Comparison of ENCODE assay signal across 29 cellular contexts in the genomic region with DNA sequence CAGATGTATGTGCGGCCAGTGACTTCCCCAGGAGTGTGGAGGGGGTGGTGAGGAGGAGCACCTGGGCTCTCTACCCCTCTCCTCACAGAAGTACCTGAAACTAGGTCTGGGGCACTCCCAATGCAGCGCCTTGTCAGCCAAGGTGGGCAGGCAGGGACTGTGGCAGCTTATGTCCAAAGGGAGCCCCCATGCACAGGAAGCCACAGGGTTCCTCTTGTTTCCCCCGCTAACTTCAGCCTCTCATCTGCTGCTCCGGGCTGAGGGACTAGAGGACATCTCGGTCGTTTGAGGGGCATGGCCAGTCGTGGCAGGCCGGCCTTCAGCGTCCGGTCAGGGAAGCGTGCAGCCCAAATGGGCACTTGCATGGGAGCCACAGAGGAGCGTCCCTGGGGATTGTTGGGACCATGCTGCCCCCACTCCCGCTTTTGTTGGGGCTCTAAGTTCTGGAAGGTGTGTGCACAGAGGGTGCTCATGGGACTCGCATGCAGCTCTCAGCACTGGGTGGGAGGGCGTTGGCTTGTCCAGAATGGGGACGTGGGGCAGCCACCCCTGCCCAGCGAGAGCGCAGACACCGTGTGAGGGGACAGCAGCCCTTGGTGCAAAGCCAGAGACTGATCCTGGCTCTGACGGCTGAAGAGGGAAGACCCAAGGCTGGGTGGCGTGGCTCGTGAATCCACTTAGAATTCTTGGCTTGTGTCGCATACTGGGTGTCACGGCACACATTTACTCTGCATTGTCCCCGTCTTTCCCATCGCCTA. TPM values are rescaled to one million over a fixed set of nuclear protein-coding genes. Genes with fewer than 3 reads are reported as not detected.
DNase-seq lines count a peak whose midpoint lies in the region; ATAC-seq, FAIRE-seq and TF ChIP-seq lines count a peak whose summit lies in the region.
"Had no signal": no experiment of that assay in that cellular context is flagged by ENCODE, and none has a peak within 500 bp of the region (broad histone marks: within the 10 kb centered on the region; RNA-seq: fewer than 3 reads in every experiment).

No MANE protein-coding gene starts in this region.

- H3K18ac ChIP-seq in mesendoderm (ENCODE audit: low read length), result no peak overlapping the region

- no peaks in the 10 kb centered on the region for H3K9me3 ChIP-seq in neural cell (ENCODE audit: low read length)
- H3K9me3 ChIP-seq: esophagus squamous epithelium, thyroid gland had no signal

- H3K27me3 Mint-ChIP-seq in GM23338 (ENCODE audit: insufficient read depth, low read depth, poor library complexity), result peaks cover 20% of the 10 kb centered on the region
- peaks cover 58% of the 10 kb centered on the region for H3K27me3 Mint-ChIP-seq in activated naive CD4-positive, alpha-beta T cell treated with anti-CD3 and anti-CD28 coated beads, Interleukin-2, amount 10 ng/mL, durations not matched to agents 7 days and 5 days
- H3K27me3 Mint-ChIP-seq: activated B cell treated with CpG ODN at 0.5 μM for 24 hours had no signal

- H4K20me1 ChIP-seq in GM23338 (replicated peaks; ENCODE audit: insufficient read depth) (no peaks in the 10 kb centered on the region), neural cell (ENCODE audit: insufficient read depth) (no peaks in the 10 kb centered on the region)

- no peak overlapping the region for H2AK5ac ChIP-seq in mesendoderm (ENCODE audit: low read length)

- H3K36me3 Mint-ChIP-seq in GM23338 (ENCODE audit: low read depth), result peaks cover 27% of the 10 kb centered on the region
- H3K36me3 Mint-ChIP-seq in activated naive CD4-positive, alpha-beta T cell treated with anti-CD3 and anti-CD28 coated beads, Interleukin-2, amount 10 ng/mL, durations not matched to agents 7 days and 5 days, result peaks cover 9% of the 10 kb centered on the region

- H2AFZ ChIP-seq in GM23338, result no peak overlapping the region
- H2AFZ ChIP-seq in neural cell (ENCODE audit: low read depth, low read length), result no peak overlapping the region

- H3K27me3 ChIP-seq in GM23338 (ENCODE audit: insufficient read depth), result no peaks in the 10 kb centered on the region
- H3K27me3 ChIP-seq in neural cell (ENCODE audit: insufficient read depth, low read depth, low read length), result no peaks in the 10 kb centered on the region
- no peaks in the 10 kb centered on the region for H3K27me3 ChIP-seq in mesendoderm (ENCODE audit: insufficient read depth, low read length, poor library complexity)
- H3K27me3 ChIP-seq: thyroid gland had no signal

- H3K56ac ChIP-seq in mesendoderm (ENCODE audit: low read length), result no peak overlapping the region

- H3F3A ChIP-seq in GM23338 (replicated peaks; ENCODE audit: low read depth), result peaks cover 4% of the 10 kb centered on the region; the same call in 1 of the 2 replicates
- no peaks in the 10 kb centered on the region for H3F3A ChIP-seq in neural cell (ENCODE audit: insufficient read depth, low read length, poor library complexity, severe bottlenecking)

- no peak for TF ChIP-seq CTCF in GM23338 (conservative IDR thresholded peaks at IDR 0.05; ENCODE audit: low read depth in 2 of 2)
- TF ChIP-seq CTCF in neural cell (IDR thresholded peaks at IDR 0.05; ENCODE audit: poor library complexity, severe bottlenecking), result no peak

- FAIRE-seq in GM12892 (lab: Jason Lieb, UNC), result no peak
- FAIRE-seq: frontal cortex, GM12878 had no signal

- H3K9ac ChIP-seq in neural cell (ENCODE audit: low read length) (no peak overlapping the region), mesendoderm (ENCODE audit: low read length) (no peak overlapping the region)
- H3K9ac ChIP-seq: BLaER1 treated with 17β-estradiol and CSF1 and Interleukin-3, amounts not matched to agents 10 nM and 100 nM had no signal

- no peak overlapping the region for H4K5ac ChIP-seq in mesendoderm (ENCODE audit: low read length)

- no peak for DNase-seq in GM23338 (ENCODE audit: low spot score)
- DNase-seq in Right ventricle myocardium superior, result no peak
- DNase-seq in mesendoderm, result no peak
- DNase-seq in GM12892 (ENCODE audit: insufficient read length), result no peak
- no peak for DNase-seq in activated naive CD4-positive, alpha-beta T cell treated with anti-CD3 and anti-CD28 coated beads, Interleukin-2, amount 10 ng/mL, durations not matched to agents 7 days and 5 days
- no peak for DNase-seq in stimulated activated CD4-positive, alpha-beta T cell treated with anti-CD3 and anti-CD28 coated beads, Interleukin-12 subunit alpha, Interleukin-12 subunit beta, amount 100 ng/mL, for 4 hours
- DNase-seq: ACHN; activated B cell treated with CpG ODN at 0.5 μM for 24 hours; activated CD4-positive, alpha-beta T cell treated with anti-CD3 and anti-CD28 coated beads, Interleukin-2, amount 50 U/mL, for 4 hours; activated naive CD8-positive, alpha-beta T cell treated with anti-CD3 and anti-CD28 coated beads, Interleukin-2, amount 10 ng/mL, durations not matched to agents 7 days and 5 days; effector memory CD4-positive, alpha-beta T cell; esophagus squamous epithelium; NCI-H1105 treated with DMSO at 0.1 percent for 48 hours; NCI-H2081 treated with DMSO at 0.1 percent for 48 hours; NCI-H345; NCI-H774; spleen; stimulated activated CD4-positive, alpha-beta T cell treated with anti-CD3 and anti-CD28 coated beads, Interleukin-4, amount 100 ng/mL, for 1 hour; stimulated activated naive CD4-positive, alpha-beta T cell treated with Interleukin-2 at 50 U/mL for 16 hours; T1000; thyroid gland had no signal

- H3K9me2 ChIP-seq in GM23338 (ENCODE audit: insufficient read depth) (no peaks in the 10 kb centered on the region), neural cell (ENCODE audit: insufficient read depth, low read length) (no peaks in the 10 kb centered on the region)

- no peak for TF ChIP-seq EP300 in neural cell (conservative IDR thresholded peaks at IDR 0.05; ENCODE audit: poor library complexity, severe bottlenecking)

- H3K27ac Mint-ChIP-seq in GM23338, result peak overlapping the region; percentile 70; the same call in 1 of the 2 replicates
- H3K27ac Mint-ChIP-seq in activated naive CD4-positive, alpha-beta T cell treated with anti-CD3 and anti-CD28 coated beads, Interleukin-2, amount 10 ng/mL, durations not matched to agents 7 days and 5 days, result no peak overlapping the region
- H3K27ac Mint-ChIP-seq: activated B cell treated with CpG ODN at 0.5 μM for 24 hours; activated naive CD8-positive, alpha-beta T cell treated with anti-CD3 and anti-CD28 coated beads, Interleukin-2, amount 10 ng/mL, durations not matched to agents 7 days and 5 days; IgD-negative memory B cell had no signal

- H3K9me3 Mint-ChIP-seq in GM23338, result peaks cover 4% of the 10 kb centered on the region; the same call in 1 of the 3 replicates
- H3K9me3 Mint-ChIP-seq in activated naive CD4-positive, alpha-beta T cell treated with anti-CD3 and anti-CD28 coated beads, Interleukin-2, amount 10 ng/mL, durations not matched to agents 7 days and 5 days, result no peaks in the 10 kb centered on the region
- H3K9me3 Mint-ChIP-seq: activated naive CD8-positive, alpha-beta T cell treated with anti-CD3 and anti-CD28 coated beads, Interleukin-2, amount 10 ng/mL, durations not matched to agents 7 days and 5 days had no signal

- CTCF ChIA-PET in activated naive CD4-positive, alpha-beta T cell treated with anti-CD3 and anti-CD28 coated beads, Interleukin-2, amount 10 ng/mL, durations not matched to agents 7 days and 5 days (lab: Charles Lee), result interaction anchor here (0.7 to 3.6 kb wide), 4 partner anchors 10 to 32 kb away, joined by 3 to 18 read pairs (median 13); no protein-coding TSS in a partner anchor

- H3K23ac ChIP-seq in mesendoderm (ENCODE audit: low read length), result no peak overlapping the region

- H3K4me3 Mint-ChIP-seq in GM23338, result no peak overlapping the region
- H3K4me3 Mint-ChIP-seq in activated naive CD4-positive, alpha-beta T cell treated with anti-CD3 and anti-CD28 coated beads, Interleukin-2, amount 10 ng/mL, durations not matched to agents 7 days and 5 days, result no peak overlapping the region
- H3K4me3 Mint-ChIP-seq: activated B cell treated with CpG ODN at 0.5 μM for 24 hours; activated naive CD8-positive, alpha-beta T cell treated with anti-CD3 and anti-CD28 coated beads, Interleukin-2, amount 10 ng/mL, durations not matched to agents 7 days and 5 days had no signal

- H3K4me2 ChIP-seq in GM23338 (no peak overlapping the region), neural cell (ENCODE audit: low read length) (no peak overlapping the region), mesendoderm (ENCODE audit: low read length) (no peak overlapping the region)
- H3K4me2 ChIP-seq: BLaER1 treated with 17β-estradiol and CSF1 and Interleukin-3, amounts not matched to agents 10 nM and 100 nM had no signal

- H3K79me2 ChIP-seq in GM23338 (replicated peaks; ENCODE audit: insufficient read depth) (no peaks in the 10 kb centered on the region), neural cell (replicated peaks; ENCODE audit: insufficient read depth, low read length) (no peaks in the 10 kb centered on the region), mesendoderm (ENCODE audit: control insufficient read depth, insufficient read depth, low read length) (no peaks in the 10 kb centered on the region)

- peaks cover 7% of the 10 kb centered on the region; the same call in 1 of the 2 replicates for H3K4me1 ChIP-seq in GM23338 (ENCODE audit: insufficient read depth)
- H3K4me1 ChIP-seq in mesendoderm (ENCODE audit: control insufficient read depth, low read depth, low read length), result no peaks in the 10 kb centered on the region

- no peak overlapping the region for H2BK15ac ChIP-seq in mesendoderm (replicated peaks; ENCODE audit: low read depth)

- no peak overlapping the region for H4K8ac ChIP-seq in mesendoderm (ENCODE audit: low read depth, low read length)

- H3K4me3 ChIP-seq in GM23338, result no peak overlapping the region
- H3K4me3 ChIP-seq in neural cell (ENCODE audit: low read length), result no peak overlapping the region
- no peak overlapping the region for H3K4me3 ChIP-seq in mesendoderm (ENCODE audit: low read length)
- H3K4me3 ChIP-seq: BLaER1 treated with 17β-estradiol and CSF1 and Interleukin-3, amounts not matched to agents 10 nM and 100 nM; esophagus squamous epithelium; GM12878; lung; spleen; thyroid gland had no signal

- WGBS in mesendoderm (ENCODE audit: extremely low coverage, insufficient coverage, low lambda C conversion rate), result no CpG with 5 or more reads among the region's 26 CpGs

- ATAC-seq in GM23338, result no peak
- peak; percentile 43 for ATAC-seq in Right ventricle myocardium superior (ENCODE audit: poor library complexity)
- ATAC-seq: GM12878 had no signal

- H2BK120ac ChIP-seq in mesendoderm (ENCODE audit: low read depth, low read length), result no peak overlapping the region

- no peak overlapping the region for H3K27ac ChIP-seq in GM23338 (ENCODE audit: low read depth)
- H3K27ac ChIP-seq in angular gyrus (ENCODE audit: low read depth, low read length), result peak overlapping the region; percentile 10
- H3K27ac ChIP-seq in neural cell (ENCODE audit: low read length), result no peak overlapping the region
- H3K27ac ChIP-seq in mesendoderm (ENCODE audit: low read depth, low read length), result no peak overlapping the region
- H3K27ac ChIP-seq: BLaER1 treated with 17β-estradiol and CSF1 and Interleukin-3, amounts not matched to agents 10 nM and 100 nM; esophagus squamous epithelium; spleen; thyroid gland had no signal

- peaks cover 25% of the 10 kb centered on the region for H3K4me1 Mint-ChIP-seq in GM23338
- no peaks in the 10 kb centered on the region for H3K4me1 Mint-ChIP-seq in activated naive CD4-positive, alpha-beta T cell treated with anti-CD3 and anti-CD28 coated beads, Interleukin-2, amount 10 ng/mL, durations not matched to agents 7 days and 5 days
- H3K4me1 Mint-ChIP-seq: activated B cell treated with CpG ODN at 0.5 μM for 24 hours had no signal

- no peaks in the 10 kb centered on the region for H3K79me1 ChIP-seq in mesendoderm (ENCODE audit: low read length)

- intact Hi-C loops in Right ventricle myocardium superior (cut with DNase I), result no loop called here

- TF ChIP-seq RAD21 in neural cell (conservative IDR thresholded peaks at IDR 0.05), result no peak

- H2BK5ac ChIP-seq in mesendoderm (ENCODE audit: low read length), result no peak overlapping the region

- H3K4ac ChIP-seq in mesendoderm (ENCODE audit: low read depth, low read length), result no peak overlapping the region

- no peak; the same call in 1 of the 2 replicates for TF ChIP-seq POLR2A in GM12892 (IDR thresholded peaks at IDR 0.05; ENCODE audit: low read depth, low read length)

- H3K36me3 ChIP-seq in GM23338 (ENCODE audit: insufficient read depth) (no peaks in the 10 kb centered on the region), neural cell (ENCODE audit: insufficient read depth, low read length) (peaks cover 12% of the 10 kb centered on the region), mesendoderm (ENCODE audit: control insufficient read depth, insufficient read depth, low read length) (peaks cover 5% of the 10 kb centered on the region)

RNA-seq across cellular contexts. Expression of a gene that starts 16.6 kb away (rescaled TPM):
- total RNA-seq in GM23338 (2014; rRNA removed; shearing (Covaris generic)), result 5.0 and 5.6 TPM in 2 replicates
- polyA plus RNA-seq in GM23338 (2016; fragmentation: Nextera tagmentation; extraction: Ambion mirVana) (9.7 and 9.8 TPM in 2 replicates), neural cell (0.38 TPM in 1 of 2 replicates, not detected in the other)
- not detected for total RNA-seq in Right ventricle myocardium superior
- polyA minus RNA-seq in neural cell, result not detected in 2 replicates
- 2.4 TPM for polyA plus RNA-seq in mesendoderm (2013, experiment 1 of 2)
- polyA plus RNA-seq in mesendoderm (2013, experiment 2 of 2), result 2.5 TPM
- not detected for polyA plus RNA-seq in GM12892 (2012; ENCODE audit: missing spikeins)
- total RNA-seq: Daoy had no signal

RNA-seq across cellular contexts. Expression of a gene that starts 45.4 kb away (rescaled TPM):
- 53.0 and 60.4 TPM in 2 replicates for total RNA-seq in GM23338 (2014; rRNA removed; shearing (Covaris generic))
- polyA plus RNA-seq in GM23338 (2016; fragmentation: Nextera tagmentation; extraction: Ambion mirVana) (251 and 255 TPM in 2 replicates), neural cell (181 and 189 TPM in 2 replicates)
- total RNA-seq in Right ventricle myocardium superior, result 34.9 TPM
- polyA minus RNA-seq in neural cell, result 44.5 and 46.3 TPM in 2 replicates
- 40.2 TPM for polyA plus RNA-seq in mesendoderm (2013, experiment 1 of 2)
- polyA plus RNA-seq in mesendoderm (2013, experiment 2 of 2), result 43.4 TPM
- 1.7 TPM for polyA plus RNA-seq in GM12892 (2012; ENCODE audit: missing spikeins)
